Comparison of ENCODE assay signal across 8 cellular contexts in genomic region chr3:64445318-64446300, GRCh38.
DNase-seq lines count a peak whose midpoint lies in the region; ATAC-seq lines count a peak whose summit lies in the region.

No MANE protein-coding gene starts in this region.

- H3K27me3 ChIP-seq in endocrine pancreas (ENCODE audit: control insufficient read depth, insufficient read depth, low read length), result peaks cover 2% of the 10 kb centered on the region

- H3K4me3 Mint-ChIP-seq in stimulated activated naive B cell treated with anti-CD40 and anti-IgM and Interleukin-4, amounts not matched to agents 10 μg/mL and 1 μg/mL and 100 μg/mL, for 72 hours, result no peak overlapping the region

- no peak overlapping the region for H3K27ac Mint-ChIP-seq in stimulated activated naive B cell treated with anti-CD40 and anti-IgM and Interleukin-4, amounts not matched to agents 10 μg/mL and 1 μg/mL and 100 μg/mL, for 72 hours

- H3K36me3 ChIP-seq in endocrine pancreas (ENCODE audit: control insufficient read depth, insufficient read depth, low read length) (no peaks in the 10 kb centered on the region), mesodermal cell (ENCODE audit: control insufficient read depth, insufficient read depth, low read length) (no peaks in the 10 kb centered on the region)

- no peaks in the 10 kb centered on the region for H3K36me3 Mint-ChIP-seq in stimulated activated naive B cell treated with anti-CD40 and anti-IgM and Interleukin-4, amounts not matched to agents 10 μg/mL and 1 μg/mL and 100 μg/mL, for 72 hours

- H3K4me3 ChIP-seq in endocrine pancreas (ENCODE audit: control insufficient read depth, insufficient read depth, low read length) (peak overlapping the region; percentile 8), mesodermal cell (ENCODE audit: extremely low read depth, insufficient read depth, low read length, poor library complexity, severe bottlenecking) (peak overlapping the region; percentile 68)

- peaks cover 0 to 2% of the 10 kb centered on the region in 2 donors for H3K4me1 Mint-ChIP-seq in stimulated activated naive B cell treated with anti-CD40 and anti-IgM and Interleukin-4, amounts not matched to agents 10 μg/mL and 1 μg/mL and 100 μg/mL, for 72 hours

- WGBS in mesodermal cell (ENCODE audit: insufficient coverage in 2 of 2), 2 experiments, result 0 to 4% methylated on average over 9 to 28 of the region's 51 CpGs

- H3K27ac ChIP-seq in mesodermal cell (ENCODE audit: low read depth, low read length, severe bottlenecking), result no peak overlapping the region

- no peak overlapping the region for H3K9ac ChIP-seq in endocrine pancreas (ENCODE audit: control insufficient read depth, insufficient read depth, low read length)

- no peaks in the 10 kb centered on the region for H3K9me3 Mint-ChIP-seq in stimulated activated naive B cell treated with anti-CD40 and anti-IgM and Interleukin-4, amounts not matched to agents 10 μg/mL and 1 μg/mL and 100 μg/mL, for 72 hours

- DNase-seq in AG08396 (ENCODE audit: low spot score) (peak; percentile 72), HuH-7.5 (ENCODE audit: low spot score) (peak; percentile 86), dedifferentiated amniotic fluid mesenchymal stem cell (ENCODE audit: extremely low spot score) (no peak)
- no peak for DNase-seq in stimulated activated CD4-positive, alpha-beta T cell treated with anti-CD3 and anti-CD28 coated beads, Interleukin-1b, Interleukin-23, amount 100 ng/mL, for 48 hours
- DNase-seq in stimulated activated naive B cell treated with anti-CD40 and anti-IgM and Interleukin-4, amounts not matched to agents 10 μg/mL and 1 μg/mL and 100 μg/mL, for 72 hours, result no peak

- no peak for ATAC-seq in GM19463 (IDR thresholded peaks at IDR 0.05; ENCODE audit: unreplicated experiment)
- ATAC-seq in stimulated activated naive B cell treated with anti-CD40 and anti-IgM and Interleukin-4, amounts not matched to agents 10 μg/mL and 1 μg/mL and 100 μg/mL, for 72 hours (replicated peaks), result no peak

- H3K9me3 ChIP-seq in endocrine pancreas (ENCODE audit: control insufficient read depth, low read length) (no peaks in the 10 kb centered on the region), mesodermal cell (ENCODE audit: control insufficient read depth, low read length) (no peaks in the 10 kb centered on the region)

- H3K27me3 Mint-ChIP-seq in stimulated activated naive B cell treated with anti-CD40 and anti-IgM and Interleukin-4, amounts not matched to agents 10 μg/mL and 1 μg/mL and 100 μg/mL, for 72 hours, result peaks cover 51 to 71% of the 10 kb centered on the region in 2 donors

- H3K4me1 ChIP-seq in endocrine pancreas (ENCODE audit: control insufficient read depth, insufficient read depth, low read length) (no peaks in the 10 kb centered on the region), mesodermal cell (ENCODE audit: control insufficient read depth, insufficient read depth, low read length, poor library complexity, severe bottlenecking) (peaks cover 20% of the 10 kb centered on the region)

Comparison
In these comparisons a context has a peak if more than half of its experiments do, and no peak if none do; other contexts are left out.
1. DNase-seq: peak in AG08396 (single experiment) and HuH-7.5 (single experiment); none in stimulated activated CD4-positive, alpha-beta T cell treated with anti-CD3 and anti-CD28 coated beads, Interleukin-1b, Interleukin-23, amount 100 ng/mL, for 48 hours (single experiment), stimulated activated naive B cell treated with anti-CD40 and anti-IgM and Interleukin-4, amounts not matched to agents 10 μg/mL and 1 μg/mL and 100 μg/mL, for 72 hours (single experiment) and dedifferentiated amniotic fluid mesenchymal stem cell (single experiment).